1 cellular context compared by ENCODE assay signal in the genomic region with DNA sequence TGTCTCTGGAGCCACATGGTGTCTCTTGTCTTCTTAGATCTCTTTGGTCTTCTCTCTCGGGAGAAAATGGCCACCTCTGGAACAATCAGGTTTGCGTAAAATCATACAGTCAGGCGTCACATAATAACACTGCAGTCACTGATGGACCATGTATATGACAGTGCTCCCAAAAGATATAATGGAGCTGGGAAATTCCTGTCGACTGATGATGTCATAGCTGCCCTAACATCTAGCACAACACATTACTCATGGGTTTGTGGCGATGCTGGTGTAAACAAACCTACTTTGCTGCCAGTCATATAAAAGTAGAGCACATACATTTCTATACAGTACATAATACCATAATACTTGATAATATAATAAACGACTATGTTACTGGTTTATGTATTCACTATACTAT.
TF ChIP-seq lines count a peak whose summit lies in the region.

No MANE protein-coding gene starts in this region.

TF ChIP-seq in IMR-90, 13 proteins besides CTCF, POLR2A, EP300 and RAD21:
- no peak for TF ChIP-seq MAZ (IDR thresholded peaks at IDR 0.05; ENCODE audit: borderline replicate concordance, low read depth, low read length)
- TF ChIP-seq NFE2L2 (IDR thresholded peaks at IDR 0.05; ENCODE audit: low read depth, low read length) = no peak
- no peak for TF ChIP-seq BHLHE40 (IDR thresholded peaks at IDR 0.05; ENCODE audit: low read depth, low read length)
- no peak; the same call in 1 of the 2 replicates for TF ChIP-seq FOS (IDR thresholded peaks at IDR 0.05; ENCODE audit: low read depth, low read length)
- TF ChIP-seq CEBPB (IDR thresholded peaks at IDR 0.05; ENCODE audit: low read depth, low read length) = 0 out of 2 replicates have a peak, but pooled peaks have one; percentile 45
TF ChIP-seq in IMR-90: peak in this region for 1.
